In the genomic region with DNA sequence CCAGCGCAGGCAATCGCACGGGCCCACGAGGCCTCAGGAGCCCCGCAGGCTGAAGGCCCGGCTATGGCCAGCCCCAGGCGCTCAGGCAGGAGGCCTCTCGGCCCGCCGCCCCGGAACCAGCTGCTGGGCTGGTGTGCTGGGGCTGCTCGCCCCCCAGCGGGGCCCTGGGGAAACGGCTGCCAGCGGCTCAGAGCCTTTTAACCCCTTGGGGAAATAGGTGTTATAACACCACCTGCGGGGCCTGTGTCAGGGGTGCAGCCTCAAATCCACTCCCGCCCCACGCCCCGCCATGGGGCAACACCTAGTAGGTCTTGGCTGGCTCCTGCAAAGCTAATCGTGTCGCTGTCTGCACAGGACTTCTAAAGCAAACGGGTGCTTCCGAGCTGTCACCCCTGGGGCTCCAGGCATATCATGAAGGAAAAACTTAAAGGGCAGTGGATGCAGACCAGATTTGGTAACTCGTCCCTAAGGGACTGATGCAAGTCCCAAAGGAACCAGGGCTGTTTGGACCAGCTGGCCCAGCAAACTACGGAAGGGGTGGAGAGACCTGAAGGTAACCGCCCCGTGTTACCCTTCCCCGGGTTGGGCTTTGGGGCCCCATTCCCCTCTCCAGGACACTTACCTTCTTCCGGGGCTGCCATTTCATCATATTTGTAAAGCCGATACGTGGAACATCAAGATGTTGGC, we compare ENCODE assay signal across 8 cellular contexts.
A peak's percentile ranks its signal among the peaks of the same experiment; 100 is the strongest.
DNase-seq lines count a peak whose midpoint lies in the region; ATAC-seq and TF ChIP-seq lines count a peak whose summit lies in the region.

No MANE protein-coding gene starts in this region.

- H3K4me1 ChIP-seq in esophagus muscularis mucosa: peaks cover 12 to 44% (median 40%) of the 10 kb centered on the region in 4 donors

- no peaks in the 10 kb centered on the region for H3K36me3 ChIP-seq in esophagus muscularis mucosa

- H3K9me3 Mint-ChIP-seq in activated T-cell treated with anti-CD3 and anti-CD28 coated beads, Interleukin-2, amount 50 U/mL, for 72 hours: no peaks in the 10 kb centered on the region

- WGBS in esophagus muscularis mucosa: 0% methylated on average over 19 of the region's 31 CpGs

- no peaks in the 10 kb centered on the region for H3K27me3 ChIP-seq in esophagus muscularis mucosa

- peak overlapping the region; percentile 38 for H3K27ac Mint-ChIP-seq in activated T-cell treated with anti-CD3 and anti-CD28 coated beads, Interleukin-2, amount 50 U/mL, for 72 hours

- no peaks in the 10 kb centered on the region for H3K36me3 Mint-ChIP-seq in activated T-cell treated with anti-CD3 and anti-CD28 coated beads, Interleukin-2, amount 50 U/mL, for 72 hours (ENCODE audit: insufficient read depth in 2 of 2)

- TF ChIP-seq EP300 in esophagus muscularis mucosa (IDR thresholded peaks at IDR 0.05): no peak

- peak; percentile 77 for DNase-seq in NOMO-1 treated with dmso at 0.1 percent for 144 hours (lab: John Stamatoyannopoulos, UW; ENCODE audit: unreplicated experiment)
- DNase-seq in activated T-cell treated with anti-CD3 and anti-CD28 coated beads, Interleukin-2, amount 50 U/mL, for 72 hours: peak; percentile 85 to 87
- peak; percentile 93 for DNase-seq in esophagus muscularis mucosa (ENCODE audit: extremely low spot score)
- peak; percentile 80 for DNase-seq in mucosa of gallbladder (ENCODE audit: low spot score)
- peak; percentile 60 for DNase-seq in stimulated activated CD8-positive, alpha-beta memory T cell treated with anti-CD3 and anti-CD28 coated beads, Interleukin-2, amount 100 ng/mL, for 48 hours (ENCODE audit: low read depth in 2 of 2)

- peak; percentile 44 for ATAC-seq in GM18519 (IDR thresholded peaks at IDR 0.05; ENCODE audit: low FRiP score, unreplicated experiment)
- peak; percentile 95 to 97 for ATAC-seq in activated T-cell treated with anti-CD3 and anti-CD28 coated beads, Interleukin-2, amount 50 U/mL, for 72 hours (replicated peaks in 1 of 2)
- ATAC-seq in GM21360 (IDR thresholded peaks at IDR 0.05; ENCODE audit: unreplicated experiment): no peak
- ATAC-seq in GM18502 (IDR thresholded peaks at IDR 0.05; ENCODE audit: poor library complexity, unreplicated experiment): no peak

- no peaks in the 10 kb centered on the region for H3K9me3 ChIP-seq in esophagus muscularis mucosa

- H3K4me3 ChIP-seq in esophagus muscularis mucosa: peak overlapping the region; percentile 58 to 62 (median 61)

- intact Hi-C loops in esophagus muscularis mucosa (cut with DNase I): loop anchor here (5.0 to 10.0 kb wide), 2 partner anchors 390 to 418 kb away; no protein-coding TSS in a partner anchor

- H3K4me1 Mint-ChIP-seq in activated T-cell treated with anti-CD3 and anti-CD28 coated beads, Interleukin-2, amount 50 U/mL, for 72 hours (ENCODE audit: low read depth): peaks cover 27% of the 10 kb centered on the region

- H3K27me3 Mint-ChIP-seq in activated T-cell treated with anti-CD3 and anti-CD28 coated beads, Interleukin-2, amount 50 U/mL, for 72 hours (ENCODE audit: low read depth): peaks cover 6% of the 10 kb centered on the region

- TF ChIP-seq CTCF in esophagus muscularis mucosa (IDR thresholded peaks at IDR 0.05): peak; percentile 62 to 69 (median 67)

- TF ChIP-seq POLR2A in esophagus muscularis mucosa (IDR thresholded peaks at IDR 0.05; ENCODE audit: low read depth): no peak

- peak overlapping the region; percentile 68 to 82 (median 72) for H3K27ac ChIP-seq in esophagus muscularis mucosa (replicated peaks in 1 of 4)

- H3K4me3 Mint-ChIP-seq in activated T-cell treated with anti-CD3 and anti-CD28 coated beads, Interleukin-2, amount 50 U/mL, for 72 hours: peak overlapping the region; percentile 89 to 92

Comparison
In these comparisons a context has a peak if more than half of its experiments do, and no peak if none do; other contexts are left out.
1. ATAC-seq: peak in GM18519 (single experiment) and activated T-cell treated with anti-CD3 and anti-CD28 coated beads, Interleukin-2, amount 50 U/mL, for 72 hours (2 of 2); none in GM21360 (single experiment) and GM18502 (single experiment).
2. Peak in every context shown above with its lines, with median percentiles within 50 percentile points of each other: DNase-seq.